Comparison of ENCODE assay signal across 8 cellular contexts in the genomic region with DNA sequence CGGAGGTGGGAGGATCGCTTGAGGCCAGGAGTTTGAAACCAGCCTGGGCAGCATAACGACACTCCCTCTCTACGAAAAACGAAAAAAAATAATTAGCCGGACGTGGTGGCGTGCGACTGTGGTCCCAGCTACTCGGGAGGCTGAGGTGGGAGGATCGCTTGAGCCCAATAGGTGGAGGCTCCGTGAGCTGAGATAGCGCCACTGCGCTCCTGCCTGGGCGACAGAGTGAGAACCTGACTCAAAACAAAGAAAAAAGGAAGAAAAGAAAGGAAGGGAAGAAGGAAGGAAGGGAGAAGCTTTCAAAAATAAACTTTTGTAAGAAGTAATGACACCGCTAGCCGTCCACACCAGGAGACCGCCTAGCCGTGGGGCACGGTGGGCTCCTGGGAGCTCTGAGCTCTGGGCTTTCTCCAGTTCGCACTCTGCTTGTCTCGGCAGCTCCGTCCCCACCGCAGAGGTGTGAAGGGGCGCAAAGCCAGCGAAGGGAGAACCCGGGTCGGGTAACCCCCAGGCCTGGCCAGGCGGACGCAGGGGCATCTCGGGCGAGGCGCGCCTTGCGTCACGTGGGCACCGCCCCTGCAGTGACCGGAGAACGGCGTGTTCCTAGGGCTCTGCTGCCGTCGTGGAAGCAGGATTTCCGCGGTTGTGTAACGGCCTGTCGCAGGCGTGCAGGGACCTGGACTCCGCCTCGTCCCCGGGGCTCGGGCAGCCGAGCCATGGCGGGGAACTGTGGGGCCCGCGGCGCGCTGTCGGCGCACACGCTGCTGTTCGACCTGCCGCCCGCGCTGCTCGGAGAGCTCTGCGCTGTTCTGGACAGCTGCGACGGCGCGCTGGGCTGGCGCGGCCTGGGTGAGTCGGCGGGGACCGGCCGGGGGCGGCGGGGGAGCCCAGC. TPM values are rescaled to one million over a fixed set of nuclear protein-coding genes. Genes with fewer than 3 reads are reported as not detected.
DNase-seq lines count a peak whose midpoint lies in the region; ATAC-seq and TF ChIP-seq lines count a peak whose summit lies in the region.

IRAK3 (plus strand) TSS at position 631 of the 892 bp plus-strand sequence; CDS start at position 717, 86 bp downstream.

- H3K27me3 ChIP-seq in BJ (ENCODE audit: control insufficient read depth, insufficient read depth, low read length) (0 out of 2 replicates have a peak, but pooled peaks cover 1% of the 10 kb centered on the region), kidney epithelial cell (ENCODE audit: control insufficient read depth, insufficient read depth, low read length) (no peaks in the 10 kb centered on the region)

- TF ChIP-seq CTCF in BJ (IDR thresholded peaks at IDR 0.05; ENCODE audit: insufficient read depth, low read depth, low read length) (no peak), kidney epithelial cell (IDR thresholded peaks at IDR 0.05; ENCODE audit: insufficient read depth, low read length, poor library complexity, severe bottlenecking) (no peak)

- peak within 1 kb of the TSS; percentile 73 for H3K4me3 Mint-ChIP-seq in T-helper 17 cell

- DNase-seq in BJ (ENCODE audit: low read depth) = no peak
- DNase-seq in T-helper 17 cell = peak in 2 of 3 donors; percentile 8 to 19
- DNase-seq in cerebellum (ENCODE audit: low spot score) = no peak
- no peak for DNase-seq in kidney epithelial cell (ENCODE audit: low read depth)
- DNase-seq in stimulated activated CD4-positive, alpha-beta T cell treated with anti-CD3 and anti-CD28 coated beads, Interleukin-2, amount 100 ng/mL, for 48 hours = peak; percentile 13 to 28
- no peak for DNase-seq in G401 (ENCODE audit: low spot score)

- H3K36me3 ChIP-seq in BJ (ENCODE audit: control insufficient read depth, insufficient read depth, low read length) (no peaks in the 10 kb centered on the region), kidney epithelial cell (ENCODE audit: control insufficient read depth, insufficient read depth, low read length) (no peaks in the 10 kb centered on the region)

- H3K9me3 ChIP-seq in T-helper 17 cell (ENCODE audit: control insufficient read depth, low read length, poor library complexity, severe bottlenecking) = no peaks in the 10 kb centered on the region

- H3K27me3 Mint-ChIP-seq in T-helper 17 cell = peaks cover 53% of the 10 kb centered on the region

- H3K4me3 ChIP-seq in BJ (ENCODE audit: low read depth, low read length) (peak within 1 kb of the TSS; percentile 58), kidney epithelial cell (ENCODE audit: low read depth, low read length) (peak within 1 kb of the TSS; percentile 52)

- peaks cover 7% of the 10 kb centered on the region for H3K4me1 Mint-ChIP-seq in T-helper 17 cell

- H3K36me3 Mint-ChIP-seq in T-helper 17 cell (ENCODE audit: low read depth) = peaks cover 7% of the 10 kb centered on the region

- no peak within 1 kb of the TSS for H3K27ac Mint-ChIP-seq in T-helper 17 cell

- POLR2A ChIA-PET in BJ (lab: Charles Lee) = interaction anchor here (0.5 kb wide), 1 partner anchor 8 kb away, joined by 3 read pairs; no protein-coding TSS in a partner anchor

- CTCF ChIA-PET in BJ (lab: Yijun Ruan, JAX) = interaction anchor here (0.8 to 1.4 kb wide), 4 partner anchors 9 to 16 kb away, joined by 3 to 6 read pairs (median 5); no protein-coding TSS in a partner anchor

- ATAC-seq in GM18907 (IDR thresholded peaks at IDR 0.05; ENCODE audit: unreplicated experiment) (peak; percentile 72), HG03108 (IDR thresholded peaks at IDR 0.05; ENCODE audit: unreplicated experiment) (peak; percentile 64), T-helper 17 cell (peak; percentile 75)

- in situ Hi-C loops in G401 (cut with HindIII; ENCODE audit: low sequenced_read_pairs) = no loop called here

RNA-seq across cellular contexts. Expression of gene IRAK3, which starts in this region (rescaled TPM):
- 3.1 and 6.3 TPM in 2 replicates for polyA plus RNA-seq in BJ (2011; rRNA removed)
- polyA minus RNA-seq in BJ (2011; rRNA and poly(A)+ RNA removed) = 3.5 and 4.3 TPM in 2 replicates
- total RNA-seq in T-helper 17 cell = 1 to 10 TPM; 1.5 to 2.4 TPM
- 12.6 TPM for total RNA-seq in cerebellum
- total RNA-seq in kidney epithelial cell = 2.3 and 3.0 TPM in 2 replicates
- total RNA-seq in G401 (2014; rRNA removed; shearing (Covaris generic)) = not detected in 2 replicates

Comparison
In these comparisons a context has a peak if more than half of its experiments do, and no peak if none do; other contexts are left out.
1. DNase-seq: peak in T-helper 17 cell (2 of 3) and stimulated activated CD4-positive, alpha-beta T cell treated with anti-CD3 and anti-CD28 coated beads, Interleukin-2, amount 100 ng/mL, for 48 hours (2 of 2); none in BJ (single experiment), cerebellum (single experiment), kidney epithelial cell (single experiment) and G401 (single experiment).
2. Peak in every context shown above with its lines, with median percentiles within 50 percentile points of each other: ATAC-seq.